In genomic region chr9:115115924-115116323, GRCh38 we compare ENCODE assay signal across 14 cellular contexts. TPM values are rescaled to one million over a fixed set of nuclear protein-coding genes. Genes with fewer than 3 reads are reported as not detected.
DNase-seq lines count a peak whose midpoint lies in the region; ATAC-seq and TF ChIP-seq lines count a peak whose summit lies in the region.
"Had no signal": no experiment of that assay in that cellular context is flagged by ENCODE, and none has a peak within 500 bp of the region (broad histone marks: within the 10 kb centered on the region; RNA-seq: fewer than 3 reads in every experiment).

No MANE protein-coding gene starts in this region.

- TF ChIP-seq CTCF in A673 (conservative IDR thresholded peaks at IDR 0.05; ENCODE audit: low read depth, low read length) (no peak), MCF 10A (IDR thresholded peaks at IDR 0.05; ENCODE audit: unreplicated experiment) (no peak), lung (IDR thresholded peaks at IDR 0.05; ENCODE audit: control extremely low read depth, extremely low read depth) (no peak)

- H3K27ac Mint-ChIP-seq in MCF 10A (ENCODE audit: low read depth, unreplicated experiment), result peak overlapping the region; percentile 37
- H3K27ac Mint-ChIP-seq: activated B cell treated with CpG ODN at 0.5 μM for 24 hours had no signal

- peak overlapping the region; percentile 82 for H3K27ac ChIP-seq in A673 (ENCODE audit: low read depth, low read length, poor library complexity, severe bottlenecking)
- no peak overlapping the region for H3K27ac ChIP-seq in HUES64 (ENCODE audit: low read depth, low read length)
- no peak overlapping the region for H3K27ac ChIP-seq in lung (ENCODE audit: low read depth in 1 of 2, low read length in 1 of 2)
- H3K27ac ChIP-seq: BLaER1 treated with 17β-estradiol and CSF1 and Interleukin-3, amounts not matched to agents 10 nM and 100 nM had no signal

- H3K9ac ChIP-seq in HUES64 (ENCODE audit: low read depth, low read length), result no peak overlapping the region
- H3K9ac ChIP-seq: BLaER1 treated with 17β-estradiol and CSF1 and Interleukin-3, amounts not matched to agents 10 nM and 100 nM had no signal

- no peaks in the 10 kb centered on the region for H3K9me3 ChIP-seq in A673 (ENCODE audit: low read depth, low read length, poor library complexity, severe bottlenecking)
- H3K9me3 ChIP-seq in HUES64 (ENCODE audit: insufficient read depth, low read depth, low read length), result no peaks in the 10 kb centered on the region
- peaks cover 0 to 3% of the 10 kb centered on the region in 2 donors for H3K9me3 ChIP-seq in lung (ENCODE audit: control insufficient read depth in 2 of 2, insufficient read depth in 1 of 2, low read length in 1 of 2)
- H3K9me3 ChIP-seq in HAP-1, result no peaks in the 10 kb centered on the region
- H3K9me3 ChIP-seq: BLaER1 treated with 17β-estradiol and CSF1 and Interleukin-3, amounts not matched to agents 10 nM and 100 nM had no signal

- no peaks in the 10 kb centered on the region for H3K27me3 ChIP-seq in A673 (replicated peaks; ENCODE audit: insufficient read depth, low read depth, low read length, poor library complexity)
- peaks cover 50% of the 10 kb centered on the region for H3K27me3 ChIP-seq in HUES64 (ENCODE audit: insufficient read depth, low read length)
- no peaks in the 10 kb centered on the region for H3K27me3 ChIP-seq in lung (ENCODE audit: control insufficient read depth, insufficient read depth)
- H3K27me3 ChIP-seq in HAP-1 (ENCODE audit: low read depth), result peaks cover 18% of the 10 kb centered on the region

- no peaks in the 10 kb centered on the region for H3K9me3 Mint-ChIP-seq in MCF 10A (ENCODE audit: unreplicated experiment)
- H3K9me3 Mint-ChIP-seq: activated B cell treated with CpG ODN at 0.5 μM for 24 hours had no signal

- intact Hi-C loops in A673 (cut with micrococcal nuclease; ENCODE audit: unreplicated experiment), result loop anchor here (5.0 kb wide), 2 partner anchors 86 to 251 kb away; no protein-coding TSS in a partner anchor
- intact Hi-C loops in MCF 10A (cut with micrococcal nuclease), result loop anchor here (2.0 to 5.0 kb wide), 4 partner anchors 41 to 406 kb away; no protein-coding TSS in a partner anchor

- BruUV-seq in A673 (replicated peaks; lab: Mats Ljungman, UMichigan), result no TSS peak
- no TSS peak for BruUV-seq in MCF 10A (replicated peaks; lab: Mats Ljungman, UMichigan)

- H3K36me3 Mint-ChIP-seq in MCF 10A (ENCODE audit: insufficient read depth, unreplicated experiment), result no peaks in the 10 kb centered on the region

- in situ Hi-C loops in HAP-1 (cut with MboI; ENCODE audit: low sequenced_read_pairs), result no loop called here

- H3K4me3 ChIP-seq in A673 (ENCODE audit: low read depth, low read length, poor library complexity, severe bottlenecking) (peak overlapping the region; percentile 52), HUES64 (ENCODE audit: low read length) (peak overlapping the region; percentile 60; the same call in 1 of the 2 replicates), lung (no peak overlapping the region), HAP-1 (no peak overlapping the region)
- H3K4me3 ChIP-seq: BLaER1 treated with 17β-estradiol and CSF1 and Interleukin-3, amounts not matched to agents 10 nM and 100 nM had no signal

- WGBS in HUES64, result 38% methylated on average over 1 of the region's 1 CpG
- 35% methylated on average over 1 of the region's 1 CpG for WGBS in lung, 2 donors

- POLR2A ChIA-PET in A673 (lab: Charles Lee; ENCODE audit: low non-redundant PET), result interaction anchor here (0.7 kb wide), 1 partner anchor 114 kb away, joined by 3 read pairs; no protein-coding TSS in a partner anchor
- POLR2A ChIA-PET in MCF 10A (lab: Yijun Ruan, JAX), result interaction anchor here (0.6 to 3.5 kb wide), 6 partner anchors 10 to 827 kb away, joined by 3 to 25 read pairs (median 4); no protein-coding TSS in a partner anchor

- CTCF ChIA-PET in A673 (lab: Charles Lee), result no interaction called here
- CTCF ChIA-PET in MCF 10A (lab: Yijun Ruan, JAX), result interaction anchor here (0.7 kb wide), 1 partner anchor 407 kb away, joined by 4 read pairs; no protein-coding TSS in a partner anchor

- H3K4me1 Mint-ChIP-seq in MCF 10A (ENCODE audit: insufficient read depth, unreplicated experiment), result peaks cover 30% of the 10 kb centered on the region

- peak; percentile 14 for ATAC-seq in lung (ENCODE audit: insufficient read depth, low FRiP score)
- no peak for ATAC-seq in HG03025 (IDR thresholded peaks at IDR 0.05; ENCODE audit: low FRiP score, unreplicated experiment)
- ATAC-seq: left ventricle myocardium superior, sciatic nerve had no signal

- DNase-seq in A673 (ENCODE audit: low spot score), result peak; percentile 30
- DNase-seq in MCF 10A (ENCODE audit: unreplicated experiment), result peak; percentile 86
- DNase-seq in lung (ENCODE audit: low spot score), result no peak
- no peak for DNase-seq in NCI-H1092 treated with DMSO at 0.1 percent for 48 hours (lab: John Stamatoyannopoulos, UW)
- DNase-seq in cerebellar nuclear complex (lab: John Stamatoyannopoulos, UW), result no peak
- no peak for DNase-seq in HAP-1 (ENCODE audit: low spot score in 2 of 2)
- DNase-seq: activated B cell treated with CpG ODN at 0.5 μM for 24 hours; activated effector memory CD4-positive, alpha-beta T cell treated with anti-CD3 and anti-CD28 coated beads, Interleukin-2, amount 50 U/mL, for 16 hours; left ventricle myocardium superior; NCI-H1436 had no signal

- H3K4me1 ChIP-seq in A673 (ENCODE audit: insufficient read depth, low read length, poor library complexity, severe bottlenecking), result peaks cover 36% of the 10 kb centered on the region
- peaks cover 40% of the 10 kb centered on the region for H3K4me1 ChIP-seq in HUES64 (ENCODE audit: insufficient read depth, low read length)
- peaks cover 0 to 6% of the 10 kb centered on the region in 2 donors for H3K4me1 ChIP-seq in lung (ENCODE audit: control insufficient read depth in 2 of 2, insufficient read depth in 2 of 2, low read length in 2 of 2)
- no peaks in the 10 kb centered on the region for H3K4me1 ChIP-seq in HAP-1

- H3K36me3 ChIP-seq in A673 (ENCODE audit: insufficient read depth, low read length, poor library complexity, severe bottlenecking), result peaks cover 29% of the 10 kb centered on the region
- peaks cover 4% of the 10 kb centered on the region; the same call in 1 of the 2 replicates for H3K36me3 ChIP-seq in HUES64 (ENCODE audit: insufficient read depth, low read length)
- no peaks in the 10 kb centered on the region for H3K36me3 ChIP-seq in lung (ENCODE audit: control insufficient read depth in 2 of 2, insufficient read depth in 2 of 2, low read length in 2 of 2)
- no peaks in the 10 kb centered on the region for H3K36me3 ChIP-seq in HAP-1 (replicated peaks)
- H3K36me3 ChIP-seq: BLaER1 treated with 17β-estradiol and CSF1 and Interleukin-3, amounts not matched to agents 10 nM and 100 nM had no signal

- H3K4me3 Mint-ChIP-seq in MCF 10A (ENCODE audit: unreplicated experiment), result peak overlapping the region; percentile 1
- H3K4me3 Mint-ChIP-seq: activated B cell treated with CpG ODN at 0.5 μM for 24 hours had no signal

- H3K27me3 Mint-ChIP-seq in MCF 10A (ENCODE audit: insufficient read depth, unreplicated experiment), result no peaks in the 10 kb centered on the region

RNA-seq across cellular contexts. Expression of gene TNC, which starts 2.0 kb away (rescaled TPM):
- total RNA-seq in A673 (2021), result 202 and 206 TPM in 2 replicates
- polyA plus RNA-seq in HUES64 (2013, experiment 1 of 2), result 20.7 TPM
- 22.8 TPM for polyA plus RNA-seq in HUES64 (2013, experiment 2 of 2)
- total RNA-seq in MCF 10A (2022), result 49.8 and 82.4 TPM in 2 replicates
- total RNA-seq in lung, result 100 to 1,000 TPM in 1 of 2 donors, 10 to 100 TPM in 1; 45.2 to 242 TPM
- 100 to 1,000 TPM in 1 of 2 donors, 1 to 10 TPM in 1; 3.9 to 116 TPM for polyA plus RNA-seq in lung
- total RNA-seq: activated B cell treated with CpG ODN at 0.5 μM for 24 hours had no signal

Comparison
In these comparisons a context has a peak if more than half of its experiments do, and no peak if none do; other contexts are left out.
1. DNase-seq: peak in A673 (single experiment) and MCF 10A (single experiment); none in lung (single experiment), NCI-H1092 treated with DMSO at 0.1 percent for 48 hours (single experiment), cerebellar nuclear complex (0 of 2) and HAP-1 (0 of 2).
2. H3K4me3 ChIP-seq: peak in A673 (single experiment) and HUES64 (single experiment); none in lung (single experiment) and HAP-1 (single experiment).